8 cellular contexts compared by ENCODE assay signal in the genomic region with DNA sequence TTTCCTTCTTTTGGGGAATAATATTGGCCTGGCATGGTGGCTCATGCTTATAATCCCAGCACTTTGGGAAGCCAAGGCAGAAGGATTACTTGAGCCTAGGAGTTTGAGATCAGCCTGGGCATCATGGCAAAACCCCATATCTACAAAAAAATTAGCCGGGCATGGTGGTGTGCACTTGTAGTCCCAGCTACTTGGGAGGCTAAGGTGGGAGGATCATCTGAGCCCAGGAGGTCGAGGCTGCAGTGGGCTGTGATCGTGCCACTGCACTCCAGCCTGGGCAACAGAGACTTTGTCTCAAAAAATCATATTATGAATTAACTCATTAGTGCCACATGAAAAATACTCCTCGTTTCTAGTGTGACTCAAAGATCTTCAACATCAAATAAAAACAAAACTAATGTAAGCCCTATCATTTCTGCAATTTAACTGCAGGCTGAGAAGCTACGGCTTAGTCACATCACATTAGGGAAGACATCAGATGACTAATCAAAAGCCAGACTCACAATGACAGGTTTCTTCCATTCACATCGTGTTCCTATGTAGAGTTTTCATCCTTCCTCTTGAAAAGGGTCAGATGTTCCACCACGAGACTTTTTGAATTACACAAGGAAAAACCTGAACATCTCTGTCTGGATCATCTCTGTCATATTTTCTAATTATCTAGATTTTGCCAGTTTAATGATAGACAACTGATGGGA. TPM values are rescaled to one million over a fixed set of nuclear protein-coding genes. Genes with fewer than 3 reads are reported as not detected.
DNase-seq lines count a peak whose midpoint lies in the region; ATAC-seq and TF ChIP-seq lines count a peak whose summit lies in the region.
"Not testable (repeated sequence)": the region's sequence is repeated elsewhere in the genome, so short reads cannot be mapped to it uniquely, and the experiment has no call there.

No MANE protein-coding gene starts in this region.

- not testable (repeated sequence) for H3K27me3 Mint-ChIP-seq in activated naive CD8-positive, alpha-beta T cell; endothelial cell (ENCODE audit: unreplicated experiment); type B pancreatic cell

- intact Hi-C loops in left lung (cut with DNase I), result loop anchor here in 1 of 2 donors (10.0 kb wide), 1 partner anchor 81 kb away; a partner anchor contains a TSS
- intact Hi-C loops in psoas muscle (cut with DNase I), result not testable (repeated sequence)

- H3K4me3 ChIP-seq in SU-DHL-6 (ENCODE audit: insufficient read depth, low read length, poor library complexity, severe bottlenecking), result peak overlapping the region; percentile 58
- peak overlapping the region in 1 of 2 donors; percentile 75 for H3K4me3 ChIP-seq in left lung
- H3K4me3 ChIP-seq in psoas muscle, result peak overlapping the region; percentile 81

- not testable (repeated sequence) for H4K20me1 ChIP-seq in SU-DHL-6 (ENCODE audit: low read depth, low read length)

- H3K27ac ChIP-seq in SU-DHL-6 (ENCODE audit: low read depth, low read length), result peak overlapping the region; percentile 99
- H3K27ac ChIP-seq in left lung, result peak overlapping the region; percentile 97
- peak overlapping the region; percentile 99 for H3K27ac ChIP-seq in psoas muscle

- H3K79me2 ChIP-seq in SU-DHL-6 (ENCODE audit: insufficient read depth, low read length), result peaks cover 33% of the 10 kb centered on the region

- H3K9ac ChIP-seq in ES-I3 (ENCODE audit: low read depth, low read length) (peak overlapping the region; percentile 90), SU-DHL-6 (ENCODE audit: low read length) (peak overlapping the region; percentile 95)

- not testable (repeated sequence) for H3K36me3 Mint-ChIP-seq in activated naive CD8-positive, alpha-beta T cell; endothelial cell (ENCODE audit: low read depth, unreplicated experiment)
- H3K36me3 Mint-ChIP-seq in type B pancreatic cell, result peaks cover 12% of the 10 kb centered on the region

- not testable (repeated sequence) for ATAC-seq in left lung
- ATAC-seq in psoas muscle, result peak in 1 of 4 donors; percentile 18

- not testable (repeated sequence) for H3K9me2 ChIP-seq in SU-DHL-6 (replicated peaks; ENCODE audit: insufficient read depth, low read length)

- peak overlapping the region; percentile 89 for H3K4me2 ChIP-seq in SU-DHL-6 (ENCODE audit: low read depth, low read length, poor library complexity, severe bottlenecking)

- not testable (repeated sequence) for H3K9me3 ChIP-seq in ES-I3 (ENCODE audit: control insufficient read depth, insufficient read depth, low read length); SU-DHL-6 (ENCODE audit: insufficient read depth, low read length); left lung; psoas muscle

- WGBS in psoas muscle, 3 donors, result 63 to 75% (median 68%) methylated on average over 7 of the region's 7 CpGs

- not testable (repeated sequence) for TF ChIP-seq CTCF in SU-DHL-6 (IDR thresholded peaks at IDR 0.05; ENCODE audit: insufficient read depth, low read length, poor library complexity, severe bottlenecking); endothelial cell (IDR thresholded peaks at IDR 0.05; ENCODE audit: unreplicated experiment); left lung (IDR thresholded peaks at IDR 0.05); psoas muscle (IDR thresholded peaks at IDR 0.05); type B pancreatic cell (conservative IDR thresholded peaks at IDR 0.05)

- H3K9me3 Mint-ChIP-seq in activated naive CD8-positive, alpha-beta T cell (ENCODE audit: low read depth); endothelial cell (ENCODE audit: unreplicated experiment); type B pancreatic cell: not testable (repeated sequence)

- peak overlapping the region; percentile 99 for H3K27ac Mint-ChIP-seq in activated naive CD8-positive, alpha-beta T cell
- H3K27ac Mint-ChIP-seq in endothelial cell (ENCODE audit: unreplicated experiment) (peak overlapping the region; percentile 69), type B pancreatic cell (peak overlapping the region; percentile 96)

- H3K36me3 ChIP-seq in ES-I3 (ENCODE audit: insufficient read depth, low read length); SU-DHL-6 (ENCODE audit: low read length); left lung: not testable (repeated sequence)
- H3K36me3 ChIP-seq in psoas muscle (ENCODE audit: insufficient read depth in 1 of 2, low read depth in 1 of 2), result peaks cover 0 to 33% of the 10 kb centered on the region in 2 donors

- peaks cover 86% of the 10 kb centered on the region for H3F3A ChIP-seq in SU-DHL-6 (ENCODE audit: insufficient read depth)

- H2AFZ ChIP-seq in SU-DHL-6 (ENCODE audit: low read depth, low read length, severe bottlenecking), result not testable (repeated sequence)

- peaks cover 69% of the 10 kb centered on the region for H3K4me1 Mint-ChIP-seq in activated naive CD8-positive, alpha-beta T cell (ENCODE audit: low read depth)
- H3K4me1 Mint-ChIP-seq in endothelial cell (ENCODE audit: unreplicated experiment), result peaks cover 22% of the 10 kb centered on the region
- H3K4me1 Mint-ChIP-seq in type B pancreatic cell (ENCODE audit: unreplicated experiment), result peaks cover 19% of the 10 kb centered on the region

- not testable (repeated sequence) for H3K27me3 ChIP-seq in SU-DHL-6 (ENCODE audit: low read length); left lung; psoas muscle (ENCODE audit: insufficient read depth in 3 of 3, low read length in 2 of 3)

- not testable (repeated sequence) for H3K4me1 ChIP-seq in ES-I3 (ENCODE audit: insufficient read depth, low read length); psoas muscle
- H3K4me1 ChIP-seq in left lung, result peaks cover 9 to 28% of the 10 kb centered on the region in 2 donors

- peak overlapping the region; percentile 94 for H3K4me3 Mint-ChIP-seq in activated naive CD8-positive, alpha-beta T cell
- H3K4me3 Mint-ChIP-seq in endothelial cell (ENCODE audit: unreplicated experiment) (peak overlapping the region; percentile 92), type B pancreatic cell (peak overlapping the region; percentile 99)

- peak; percentile 87 for DNase-seq in LHCN-M2 (ENCODE audit: low read depth)
- not testable (repeated sequence) for DNase-seq in endothelial cell (ENCODE audit: low spot score); left lung; psoas muscle; type B pancreatic cell (ENCODE audit: extremely low spot score, unreplicated experiment)

RNA-seq across cellular contexts. Expression of a gene that starts 54.9 kb away (rescaled TPM):
- total RNA-seq in LHCN-M2 (2014; rRNA removed) (2.8 and 3.8 TPM in 2 replicates), endothelial cell (ENCODE audit: unreplicated experiment) (31.8 TPM), left lung (10 to 100 TPM in 1 of 2 donors, 1 to 10 TPM in 1; 9.8 to 14.1 TPM), psoas muscle (1 to 10 TPM; 1.6 to 5.1 (median 3.8) TPM), type B pancreatic cell (ENCODE audit: low replicate concordance) (9.7 and 21.1 TPM in 2 replicates)
- polyA plus RNA-seq in LHCN-M2 (2012), result 2.6 TPM
- 1 to 10 TPM in 1 of 3 donors, under 1 TPM in 2; 0.38 to 1.4 (median 0.93) TPM for polyA plus RNA-seq in psoas muscle
